Comparison of ENCODE assay signal across 10 cellular contexts in the genomic region with DNA sequence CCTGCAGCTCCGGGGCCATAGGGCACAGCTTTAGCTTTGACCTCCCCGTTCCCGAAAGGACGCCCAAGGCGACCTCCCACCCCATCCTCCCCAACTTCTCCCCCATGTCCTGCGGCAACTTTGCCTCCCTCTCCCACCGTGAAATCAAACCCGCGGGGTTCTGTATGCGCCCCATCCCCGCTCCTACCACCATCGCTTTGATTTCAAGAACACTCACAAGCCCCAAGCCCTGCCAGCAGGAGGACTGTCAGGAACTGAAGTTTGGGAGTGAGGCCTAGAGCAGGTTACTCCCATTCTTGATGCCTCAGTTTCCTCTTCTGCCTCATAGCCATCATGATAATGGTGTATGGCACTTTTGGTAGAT. TPM values are rescaled to one million over a fixed set of nuclear protein-coding genes. Genes with fewer than 3 reads are reported as not detected.
DNase-seq lines count a peak whose midpoint lies in the region; ATAC-seq, FAIRE-seq and TF ChIP-seq lines count a peak whose summit lies in the region.
"Had no signal": no experiment of that assay in that cellular context is flagged by ENCODE, and none has a peak within 500 bp of the region (broad histone marks: within the 10 kb centered on the region; RNA-seq: fewer than 3 reads in every experiment).

No MANE protein-coding gene starts in this region.

- H3K27me3 Mint-ChIP-seq in activated T-cell treated with anti-CD3 and anti-CD28 coated beads, Interleukin-2, amount 50 U/mL, for 72 hours (ENCODE audit: low read depth) = peaks cover 60% of the 10 kb centered on the region

- H3K27me3 ChIP-seq in GM12878 (replicated peaks in 1 of 2; ENCODE audit: control insufficient read depth in 2 of 2, insufficient read depth in 2 of 2, low read length in 1 of 2) (peaks cover 10 to 21% of the 10 kb centered on the region in 2 experiments), lower lobe of right lung (ENCODE audit: low read depth) (peaks cover 16% of the 10 kb centered on the region), tibial artery (no peaks in the 10 kb centered on the region)

- no peak overlapping the region for H3K4me2 ChIP-seq in GM12878 (ENCODE audit: control insufficient read depth, insufficient read depth)

- WGBS in GM12878 (ENCODE audit: insufficient coverage, insufficient replicate concordance, low lambda C conversion rate, missing lambda C conversion rate) = 48% methylated on average over 11 of the region's 12 CpGs

- H3K36me3 Mint-ChIP-seq in activated T-cell treated with anti-CD3 and anti-CD28 coated beads, Interleukin-2, amount 50 U/mL, for 72 hours (ENCODE audit: insufficient read depth in 2 of 2) = peaks cover 3 to 6% of the 10 kb centered on the region in 2 donors

- in situ Hi-C loops in GM12878 (cut with MboI) = loop anchor here (5.0 to 10.0 kb wide), 2 partner anchors 1469 to 1676 kb away; no protein-coding TSS in a partner anchor

- H3K79me2 ChIP-seq in GM12878 (ENCODE audit: control insufficient read depth, insufficient read depth, low read length) = no peaks in the 10 kb centered on the region

- H3K27ac ChIP-seq in GM12878 (ENCODE audit: control insufficient read depth, insufficient read depth) = no peak overlapping the region
- peak overlapping the region; percentile 83 for H3K27ac ChIP-seq in lower lobe of right lung
- H3K27ac ChIP-seq in tibial artery = peak overlapping the region; percentile 72 to 73

- SMC1A ChIA-PET in GM12878 (lab: Charles Lee; ENCODE audit: uncharacterized antibody, unreplicated experiment) = no interaction called here

- intact Hi-C loops in GM12878 (cut with micrococcal nuclease; ENCODE audit: unreplicated experiment) (loop anchor here (5.0 kb wide), 1 partner anchor 869 kb away; no protein-coding TSS in a partner anchor), lower lobe of right lung (cut with DNase I) (no loop called here), tibial artery (cut with DNase I; ENCODE audit: low total_unique reads) (loop anchor here (5.0 kb wide), 1 partner anchor 849 kb away; no protein-coding TSS in a partner anchor)

- RAD21 ChIA-PET in GM12878 (lab: Charles Lee; ENCODE audit: unreplicated experiment) = no interaction called here

- H3K4me3 ChIP-seq in GM12878 (no peak overlapping the region), lower lobe of right lung (peak overlapping the region; percentile 73), tibial artery (peak overlapping the region; percentile 59 to 73)

- POLR2A ChIA-PET in GM12878 (lab: Charles Lee) = no interaction called here

- H2AFZ ChIP-seq in GM12878 (ENCODE audit: control insufficient read depth, low read depth, low read length) = no peak overlapping the region

- no peak for ATAC-seq in activated T-cell treated with anti-CD3 and anti-CD28 coated beads, Interleukin-2, amount 50 U/mL, for 72 hours (replicated peaks in 1 of 2)
- no peak for ATAC-seq in GM12878
- no peak for ATAC-seq in lower lobe of right lung
- ATAC-seq in HG02981 (IDR thresholded peaks at IDR 0.05; ENCODE audit: unreplicated experiment) = no peak
- ATAC-seq in GM18519 (IDR thresholded peaks at IDR 0.05; ENCODE audit: low FRiP score, unreplicated experiment) = no peak
- no peak for ATAC-seq in HG02623 (IDR thresholded peaks at IDR 0.05; ENCODE audit: unreplicated experiment)

- H3K4me1 ChIP-seq in GM12878 (ENCODE audit: control insufficient read depth, insufficient read depth, low read length) (peaks cover 8% of the 10 kb centered on the region), lower lobe of right lung (peaks cover 41% of the 10 kb centered on the region), tibial artery (peaks cover 0 to 24% (median 15%) of the 10 kb centered on the region in 4 donors)

- BruUV-seq in GM12878 (replicated peaks; lab: Mats Ljungman, UMichigan) = no TSS peak

- H3K36me3 ChIP-seq in GM12878 (ENCODE audit: control insufficient read depth in 2 of 2, insufficient read depth in 2 of 2, low read length in 1 of 2) (no peaks in the 10 kb centered on the region), lower lobe of right lung (no peaks in the 10 kb centered on the region), tibial artery (no peaks in the 10 kb centered on the region)

- no peak for TF ChIP-seq POLR2A in GM12878 (IDR thresholded peaks at IDR 0.05; ENCODE audit: low read depth, low read length)

- no peak for TF ChIP-seq EP300 in GM12878 (IDR thresholded peaks at IDR 0.05; ENCODE audit: borderline replicate concordance in 1 of 2, control insufficient read depth in 1 of 2, low read depth in 2 of 2, low read length in 2 of 2)

- peaks cover 15% of the 10 kb centered on the region for H3K4me1 Mint-ChIP-seq in activated T-cell treated with anti-CD3 and anti-CD28 coated beads, Interleukin-2, amount 50 U/mL, for 72 hours (ENCODE audit: low read depth)

- TF ChIP-seq RAD21 in GM12878 (IDR thresholded peaks at IDR 0.05; ENCODE audit: insufficient read depth, low read depth, low read length) = no peak

- H3K27ac Mint-ChIP-seq in activated T-cell treated with anti-CD3 and anti-CD28 coated beads, Interleukin-2, amount 50 U/mL, for 72 hours = no peak overlapping the region

- DNase-seq in activated T-cell treated with anti-CD3 and anti-CD28 coated beads, Interleukin-2, amount 50 U/mL, for 72 hours = no peak
- DNase-seq in activated T-cell treated with anti-CD3 and anti-CD28 coated beads for 4 hours = no peak
- no peak for DNase-seq in GM12878 (ENCODE audit: low read depth, low spot score)
- no peak for DNase-seq in lower lobe of right lung
- DNase-seq in tibial artery = no peak
- DNase-seq: COR-L47, NCI-H526 treated with DMSO at 0.1 percent for 48 hours had no signal

- TF ChIP-seq CTCF in GM12878 (IDR thresholded peaks at IDR 0.05 in 2 of 3, conservative IDR thresholded peaks at IDR 0.05 in 1 of 3; ENCODE audit: control insufficient read depth in 2 of 3, extremely low read depth in 1 of 3, insufficient read depth in 1 of 3, low read depth in 3 of 3, low read length in 3 of 3) = no peak
- TF ChIP-seq CTCF in lower lobe of right lung (IDR thresholded peaks at IDR 0.05) = no peak
- no peak for TF ChIP-seq CTCF in tibial artery (IDR thresholded peaks at IDR 0.05)

- no peaks in the 10 kb centered on the region for H3K9me3 ChIP-seq in GM12878 (replicated peaks; ENCODE audit: control insufficient read depth, insufficient read depth, low read length)
- no peaks in the 10 kb centered on the region for H3K9me3 ChIP-seq in lower lobe of right lung
- no peaks in the 10 kb centered on the region for H3K9me3 ChIP-seq in tibial artery

- no peak overlapping the region for H3K9ac ChIP-seq in GM12878 (ENCODE audit: control insufficient read depth, insufficient read depth, low read length)

- CTCF ChIA-PET in GM12878 (lab: Yijun Ruan, JAX) = no interaction called here

- H3K9me3 Mint-ChIP-seq in activated T-cell treated with anti-CD3 and anti-CD28 coated beads, Interleukin-2, amount 50 U/mL, for 72 hours = no peaks in the 10 kb centered on the region

- peak overlapping the region; percentile 68 to 78 for H3K4me3 Mint-ChIP-seq in activated T-cell treated with anti-CD3 and anti-CD28 coated beads, Interleukin-2, amount 50 U/mL, for 72 hours

- FAIRE-seq in GM12878 (lab: Jason Lieb, UNC) = no peak

- H4K20me1 ChIP-seq in GM12878 (ENCODE audit: control insufficient read depth, insufficient read depth) = no peaks in the 10 kb centered on the region

RNA-seq across cellular contexts. Expression of a gene that starts 2.3 kb away (rescaled TPM):
- total RNA-seq in activated T-cell treated with anti-CD3 and anti-CD28 coated beads, Interleukin-2, amount 50 U/mL, for 72 hours = under 1 TPM; 0.17 to 0.83 TPM
- total RNA-seq in GM12878 (2013; cell fraction: nucleolus; rRNA removed) = 0.10 TPM in 1 of 2 replicates, not detected in the other
- total RNA-seq in GM12878 (2014; rRNA removed) (1.5 and 2.6 TPM in 2 replicates), GM12878 (2014; rRNA removed; fragmentation: Illumina TruSeq; extraction: Trizol) (1.1 and 1.2 TPM in 2 replicates), GM12878 (2021) (1.5 and 2.5 TPM in 2 replicates), lower lobe of right lung (35.1 TPM)
- polyA plus RNA-seq in GM12878 (2011; ENCODE audit: low read depth) = 0.31 TPM
- polyA plus RNA-seq in GM12878 (2011; rRNA removed) (0.06 and 0.20 TPM in 2 replicates), GM12878 (2014; fragmentation: Illumina TruSeq; extraction: Trizol) (0.11 and 0.26 TPM in 2 replicates), GM12878 (2014; fragmentation: Nextera tagmentation; extraction: Ambion mirVana) (under 1 TPM; 0.04 to 0.05 TPM), GM12878 (2014; rRNA removed) (0.99 and 1.4 TPM in 2 replicates), GM12878 (2016; fragmentation: Nextera tagmentation; extraction: Ambion mirVana) (1 to 10 TPM in 1 of 2 experiments, under 1 TPM in 1; 0.48 to 1.3 TPM)
- 0.13 and 0.53 TPM in 2 replicates for polyA plus RNA-seq in GM12878 (2011; cell fraction: cytosol; rRNA removed)
- polyA plus RNA-seq in GM12878 (2011; cell fraction: nucleus; rRNA removed) = 1.2 and 1.5 TPM in 2 replicates
- 1.4 TPM in 2 replicates for polyA plus RNA-seq in GM12878 (2012)
- polyA minus RNA-seq in GM12878 (2011; rRNA and poly(A)+ RNA removed) = 0.59 and 0.62 TPM in 2 replicates
- polyA minus RNA-seq in GM12878 (2011; cell fraction: cytosol; rRNA and poly(A)+ RNA removed) = 0.67 and 1.0 TPM in 2 replicates
- 0.29 and 0.48 TPM in 2 replicates for polyA minus RNA-seq in GM12878 (2011; cell fraction: nucleus; rRNA and poly(A)+ RNA removed)

RNA-seq across cellular contexts. Expression of a gene that starts 7.8 kb away (rescaled TPM):
- total RNA-seq in activated T-cell treated with anti-CD3 and anti-CD28 coated beads, Interleukin-2, amount 50 U/mL, for 72 hours = 10 to 100 TPM; 23.5 to 37.0 TPM
- total RNA-seq in GM12878 (2013; cell fraction: nucleolus; rRNA removed) = 30.2 and 36.3 TPM in 2 replicates
- total RNA-seq in GM12878 (2014; rRNA removed) (33.6 and 45.3 TPM in 2 replicates), GM12878 (2014; rRNA removed; fragmentation: Illumina TruSeq; extraction: Trizol) (22.6 and 25.8 TPM in 2 replicates), GM12878 (2021) (35.9 and 37.9 TPM in 2 replicates), lower lobe of right lung (16.9 TPM)
- polyA plus RNA-seq in GM12878 (2011; ENCODE audit: low read depth) = 12.7 TPM
- polyA plus RNA-seq in GM12878 (2011; rRNA removed) (18.1 and 29.9 TPM in 2 replicates), GM12878 (2014; fragmentation: Illumina TruSeq; extraction: Trizol) (22.8 and 41.5 TPM in 2 replicates), GM12878 (2014; fragmentation: Nextera tagmentation; extraction: Ambion mirVana) (10 to 100 TPM in 1 of 2 experiments, 1 to 10 TPM in 1; 7.6 to 16.0 TPM), GM12878 (2014; rRNA removed) (43.2 and 54.9 TPM in 2 replicates), GM12878 (2016; fragmentation: Nextera tagmentation; extraction: Ambion mirVana) (10 to 100 TPM; 57.0 to 66.3 TPM)
- 24.8 and 38.8 TPM in 2 replicates for polyA plus RNA-seq in GM12878 (2011; cell fraction: cytosol; rRNA removed)
- polyA plus RNA-seq in GM12878 (2011; cell fraction: nucleus; rRNA removed) = 26.1 and 34.0 TPM in 2 replicates
- 19.2 and 19.7 TPM in 2 replicates for polyA plus RNA-seq in GM12878 (2012)
- polyA minus RNA-seq in GM12878 (2011; rRNA and poly(A)+ RNA removed) = 27.9 and 31.1 TPM in 2 replicates
- 5.7 and 17.5 TPM in 2 replicates for polyA minus RNA-seq in GM12878 (2011; cell fraction: cytosol; rRNA and poly(A)+ RNA removed)
- 10.3 and 16.0 TPM in 2 replicates for polyA minus RNA-seq in GM12878 (2011; cell fraction: nucleus; rRNA and poly(A)+ RNA removed)

RNA-seq across cellular contexts. Expression of a gene that starts 56.9 kb away (rescaled TPM):
- 100 to 1,000 TPM; 123 to 141 TPM for total RNA-seq in activated T-cell treated with anti-CD3 and anti-CD28 coated beads, Interleukin-2, amount 50 U/mL, for 72 hours
- total RNA-seq in GM12878 (2013; cell fraction: nucleolus; rRNA removed) = 133 and 139 TPM in 2 replicates
- total RNA-seq in GM12878 (2014; rRNA removed) (52.0 and 56.3 TPM in 2 replicates), GM12878 (2014; rRNA removed; fragmentation: Illumina TruSeq; extraction: Trizol) (63.4 and 64.7 TPM in 2 replicates), GM12878 (2021) (73.9 and 80.8 TPM in 2 replicates), lower lobe of right lung (73.9 TPM)
- polyA plus RNA-seq in GM12878 (2011; ENCODE audit: low read depth) = 72.1 TPM
- polyA plus RNA-seq in GM12878 (2011; rRNA removed) (76.3 and 91.1 TPM in 2 replicates), GM12878 (2014; fragmentation: Illumina TruSeq; extraction: Trizol) (107 and 109 TPM in 2 replicates), GM12878 (2014; fragmentation: Nextera tagmentation; extraction: Ambion mirVana) (10 to 100 TPM; 17.2 to 26.4 TPM), GM12878 (2014; rRNA removed) (94.3 and 100 TPM in 2 replicates), GM12878 (2016; fragmentation: Nextera tagmentation; extraction: Ambion mirVana) (10 to 100 TPM; 91.2 to 93.2 TPM)
- polyA plus RNA-seq in GM12878 (2011; cell fraction: cytosol; rRNA removed) = 48.2 and 61.5 TPM in 2 replicates
- 98.2 and 138 TPM in 2 replicates for polyA plus RNA-seq in GM12878 (2011; cell fraction: nucleus; rRNA removed)
- 79.2 and 88.1 TPM in 2 replicates for polyA plus RNA-seq in GM12878 (2012)
- polyA minus RNA-seq in GM12878 (2011; rRNA and poly(A)+ RNA removed) = 46.6 and 48.4 TPM in 2 replicates
- polyA minus RNA-seq in GM12878 (2011; cell fraction: cytosol; rRNA and poly(A)+ RNA removed) = 19.5 and 20.0 TPM in 2 replicates
- 25.1 and 44.7 TPM in 2 replicates for polyA minus RNA-seq in GM12878 (2011; cell fraction: nucleus; rRNA and poly(A)+ RNA removed)
